31 cellular contexts compared by ENCODE assay signal in genomic region chr12:105644770-105645169, GRCh38.
"Had no signal": no experiment of that assay in that cellular context is flagged by ENCODE, and none has a peak within 500 bp of the region (broad histone marks: within the 10 kb centered on the region; RNA-seq: fewer than 3 reads in every experiment).

No MANE protein-coding gene starts in this region.

- H3K4me2 ChIP-seq: hepatocyte had no signal

- H3K27me3 Mint-ChIP-seq: activated CD4-positive, alpha-beta memory T cell treated with anti-CD3 and anti-CD28 coated beads for 36 hours; activated CD4-positive, alpha-beta T cell treated with anti-CD3 and anti-CD28 coated beads for 36 hours; activated CD8-positive, alpha-beta memory T cell treated with anti-CD3 and anti-CD28 coated beads, Interleukin-2, amount 10 ng/mL, durations not matched to agents 7 days and 5 days had no signal

- H3K9me3 Mint-ChIP-seq: activated CD4-positive, alpha-beta memory T cell treated with anti-CD3 and anti-CD28 coated beads for 36 hours; activated CD4-positive, alpha-beta T cell treated with anti-CD3 and anti-CD28 coated beads, Interleukin-2, amount 10 ng/mL, durations not matched to agents 24 days and 14 days; activated naive CD8-positive, alpha-beta T cell treated with anti-CD3 and anti-CD28 coated beads, Interleukin-2, amount 50 U/mL, for 24 hours had no signal

- FAIRE-seq: colon had no signal

- H3K27me3 ChIP-seq: adrenal gland, body of pancreas, esophagus muscularis mucosa, foreskin keratinocyte, gastrocnemius medialis, heart left ventricle, hepatocyte had no signal

- ATAC-seq: activated CD4-positive, alpha-beta T cell treated with anti-CD3 and anti-CD28 coated beads for 36 hours; activated CD8-positive, alpha-beta memory T cell treated with anti-CD3 and anti-CD28 coated beads, Interleukin-2, amount 10 ng/mL, durations not matched to agents 7 days and 5 days; activated CD8-positive, alpha-beta T cell treated with anti-CD3 and anti-CD28 coated beads, Interleukin-2, amount 10 ng/mL, durations not matched to agents 7 days and 5 days; activated naive CD8-positive, alpha-beta T cell treated with anti-CD3 and anti-CD28 coated beads, Interleukin-2, amount 50 U/mL, for 24 hours; activated T-cell treated with anti-CD3 and anti-CD28 coated beads, Interleukin-2, amount 50 U/mL, for 72 hours; body of pancreas; effector memory CD8-positive, alpha-beta T cell; foreskin keratinocyte; gastrocnemius medialis; heart left ventricle had no signal

- H3K27ac ChIP-seq: adrenal gland, body of pancreas, esophagus muscularis mucosa, foreskin keratinocyte, heart left ventricle, hepatocyte had no signal

- H3K4me3 Mint-ChIP-seq: activated CD4-positive, alpha-beta memory T cell treated with anti-CD3 and anti-CD28 coated beads for 36 hours; activated CD4-positive, alpha-beta T cell treated with anti-CD3 and anti-CD28 coated beads for 36 hours; activated CD4-positive, alpha-beta T cell treated with anti-CD3 and anti-CD28 coated beads, Interleukin-2, amount 10 ng/mL, durations not matched to agents 24 days and 14 days; activated CD8-positive, alpha-beta memory T cell treated with anti-CD3 and anti-CD28 coated beads, Interleukin-2, amount 10 ng/mL, durations not matched to agents 7 days and 5 days; activated CD8-positive, alpha-beta T cell treated with anti-CD3 and anti-CD28 coated beads, Interleukin-2, amount 10 ng/mL, durations not matched to agents 7 days and 5 days; activated naive CD8-positive, alpha-beta T cell; activated naive CD8-positive, alpha-beta T cell treated with anti-CD3 and anti-CD28 coated beads, Interleukin-2, amount 50 U/mL, for 24 hours; activated T-cell treated with anti-CD3 and anti-CD28 coated beads, Interleukin-2, amount 50 U/mL, for 72 hours; effector memory CD8-positive, alpha-beta T cell had no signal

- H3K4me3 ChIP-seq: adrenal gland, body of pancreas, esophagus muscularis mucosa, gastrocnemius medialis, heart left ventricle, hepatocyte had no signal

- H3K36me3 Mint-ChIP-seq: activated CD4-positive, alpha-beta memory T cell treated with anti-CD3 and anti-CD28 coated beads for 36 hours; activated CD8-positive, alpha-beta memory T cell treated with anti-CD3 and anti-CD28 coated beads, Interleukin-2, amount 10 ng/mL, durations not matched to agents 7 days and 5 days; activated naive CD8-positive, alpha-beta T cell had no signal

- H2AFZ ChIP-seq: hepatocyte had no signal

- H3K27ac Mint-ChIP-seq: activated CD4-positive, alpha-beta memory T cell treated with anti-CD3 and anti-CD28 coated beads for 36 hours; activated CD4-positive, alpha-beta T cell treated with anti-CD3 and anti-CD28 coated beads for 36 hours; activated CD4-positive, alpha-beta T cell treated with anti-CD3 and anti-CD28 coated beads, Interleukin-2, amount 10 ng/mL, durations not matched to agents 24 days and 14 days; activated CD8-positive, alpha-beta memory T cell treated with anti-CD3 and anti-CD28 coated beads, Interleukin-2, amount 10 ng/mL, durations not matched to agents 7 days and 5 days; activated CD8-positive, alpha-beta T cell treated with anti-CD3 and anti-CD28 coated beads, Interleukin-2, amount 10 ng/mL, durations not matched to agents 7 days and 5 days; activated naive CD8-positive, alpha-beta T cell; activated naive CD8-positive, alpha-beta T cell treated with anti-CD3 and anti-CD28 coated beads, Interleukin-2, amount 50 U/mL, for 24 hours; activated T-cell treated with anti-CD3 and anti-CD28 coated beads, Interleukin-2, amount 50 U/mL, for 72 hours; effector memory CD8-positive, alpha-beta T cell had no signal

- H3K4me1 ChIP-seq: adrenal gland, body of pancreas, esophagus muscularis mucosa, foreskin keratinocyte, gastrocnemius medialis had no signal

- DNase-seq: activated CD4-positive, alpha-beta memory T cell treated with anti-CD3 and anti-CD28 coated beads for 36 hours; activated CD4-positive, alpha-beta T cell treated with anti-CD3 and anti-CD28 coated beads for 36 hours; activated CD4-positive, alpha-beta T cell treated with anti-CD3 and anti-CD28 coated beads, Interleukin-2, amount 10 ng/mL, durations not matched to agents 24 days and 14 days; activated CD4-positive, CD25-positive, alpha-beta regulatory T cell; activated CD4-positive, CD25-positive, alpha-beta regulatory T cell treated with anti-CD3 and anti-CD28 coated beads, Interleukin-2, amount 50 U/mL, for 72 hours; activated CD8-positive, alpha-beta memory T cell treated with anti-CD3 and anti-CD28 coated beads, Interleukin-2, amount 10 ng/mL, durations not matched to agents 7 days and 5 days; activated CD8-positive, alpha-beta memory T cell treated with anti-CD3 and anti-CD28 coated beads, Interleukin-2, amount 50 U/mL, for 4 hours; activated CD8-positive, alpha-beta T cell treated with anti-CD3 and anti-CD28 coated beads, Interleukin-2, amount 10 ng/mL, durations not matched to agents 7 days and 5 days; activated gamma-delta T cell; activated naive CD4-positive, alpha-beta T cell; activated naive CD4-positive, alpha-beta T cell treated with anti-CD3 and anti-CD28 coated beads, Interleukin-2, amount 50 U/mL, for 16 hours; activated naive CD8-positive, alpha-beta T cell treated with anti-CD3 and anti-CD28 coated beads, Interleukin-2, amount 50 U/mL, for 24 hours; activated T-cell treated with anti-CD3 and anti-CD28 coated beads, Interleukin-2, amount 50 U/mL, for 1 hour; activated T-cell treated with anti-CD3 and anti-CD28 coated beads, Interleukin-2, amount 50 U/mL, for 72 hours; body of pancreas; caudate nucleus; cortex of kidney; dermis blood vessel endothelial cell; effector CD4-positive, alpha-beta T cell; effector memory CD8-positive, alpha-beta T cell; erythroblast; foreskin keratinocyte; gastrocnemius medialis; glutamatergic neuron; heart left ventricle; T-helper 2 cell had no signal

- H3K9me3 ChIP-seq: adrenal gland, body of pancreas, gastrocnemius medialis had no signal

- H3K36me3 ChIP-seq: adrenal gland, esophagus muscularis mucosa, gastrocnemius medialis, heart left ventricle had no signal

- H3K4me1 Mint-ChIP-seq: activated CD4-positive, alpha-beta T cell treated with anti-CD3 and anti-CD28 coated beads for 36 hours; activated CD4-positive, alpha-beta T cell treated with anti-CD3 and anti-CD28 coated beads, Interleukin-2, amount 10 ng/mL, durations not matched to agents 24 days and 14 days; activated CD8-positive, alpha-beta memory T cell treated with anti-CD3 and anti-CD28 coated beads, Interleukin-2, amount 10 ng/mL, durations not matched to agents 7 days and 5 days; activated naive CD8-positive, alpha-beta T cell treated with anti-CD3 and anti-CD28 coated beads, Interleukin-2, amount 50 U/mL, for 24 hours had no signal

- H3K79me2 ChIP-seq: hepatocyte had no signal
